In the genomic region with DNA sequence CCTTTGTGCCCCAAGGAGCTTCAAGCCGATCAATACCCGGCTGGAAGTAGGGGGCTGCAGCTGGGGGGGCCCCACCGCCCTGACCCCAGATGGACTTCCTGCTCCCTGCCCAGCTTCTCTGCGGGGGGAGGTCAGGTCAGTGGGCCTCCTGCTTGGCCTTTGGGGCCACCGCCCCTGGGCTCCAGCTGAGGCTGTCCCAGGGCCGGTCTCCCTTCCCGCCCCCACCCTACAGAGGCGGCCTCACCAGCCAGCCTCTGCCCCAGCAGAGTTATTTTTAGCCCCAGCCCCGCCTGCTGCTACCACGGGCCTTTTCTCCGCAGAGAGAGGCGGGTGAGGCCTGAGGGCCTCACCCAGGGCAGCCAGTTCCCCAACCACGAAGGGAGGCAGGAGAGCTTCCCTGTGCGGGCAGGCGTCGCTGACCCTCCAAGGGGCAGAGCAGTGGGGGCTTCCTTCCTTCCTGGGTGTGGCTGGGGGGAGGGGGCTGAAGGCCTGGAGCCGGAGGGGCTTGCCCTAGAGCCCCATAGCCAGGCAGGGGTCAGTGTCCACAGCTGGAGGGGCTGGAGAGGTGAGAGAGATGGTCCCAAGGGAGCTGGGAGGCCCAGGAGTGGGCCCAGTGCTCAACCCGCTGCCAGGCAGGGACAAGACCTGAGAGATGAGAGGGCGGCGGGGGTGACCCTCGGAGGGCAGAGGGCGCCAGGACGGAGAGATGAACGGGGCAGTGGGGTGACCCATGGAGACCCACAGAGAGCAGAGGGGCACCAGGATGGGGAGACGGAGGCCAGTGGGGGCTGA, we compare ENCODE assay signal across 1 cellular context.
A peak's percentile ranks its signal among the peaks of the same experiment; 100 is the strongest.
TF ChIP-seq lines count a peak whose summit lies in the region.

No MANE protein-coding gene starts in this region.

TF ChIP-seq in HEK293, 187 proteins besides CTCF, POLR2A, EP300 and RAD21 (continued from another document):
- TF ChIP-seq, protein P1, sequence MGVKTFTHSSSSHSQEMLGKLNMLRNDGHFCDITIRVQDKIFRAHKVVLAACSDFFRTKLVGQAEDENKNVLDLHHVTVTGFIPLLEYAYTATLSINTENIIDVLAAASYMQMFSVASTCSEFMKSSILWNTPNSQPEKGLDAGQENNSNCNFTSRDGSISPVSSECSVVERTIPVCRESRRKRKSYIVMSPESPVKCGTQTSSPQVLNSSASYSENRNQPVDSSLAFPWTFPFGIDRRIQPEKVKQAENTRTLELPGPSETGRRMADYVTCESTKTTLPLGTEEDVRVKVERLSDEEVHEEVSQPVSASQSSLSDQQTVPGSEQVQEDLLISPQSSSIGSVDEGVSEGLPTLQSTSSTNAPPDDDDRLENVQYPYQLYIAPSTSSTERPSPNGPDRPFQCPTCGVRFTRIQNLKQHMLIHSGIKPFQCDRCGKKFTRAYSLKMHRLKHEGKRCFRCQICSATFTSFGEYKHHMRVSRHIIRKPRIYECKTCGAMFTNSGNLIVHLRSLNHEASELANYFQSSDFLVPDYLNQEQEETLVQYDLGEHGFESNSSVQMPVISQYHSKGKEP (tag by site-specific recombination; IDR thresholded peaks at IDR 0.05): no peak
- TF ChIP-seq ZFP41 (tag by site-specific recombination; IDR thresholded peaks at IDR 0.05; ENCODE audit: borderline replicate concordance) (no peak), ZNF341 (tag by site-specific recombination; IDR thresholded peaks at IDR 0.05; ENCODE audit: low read depth) (peak; percentile 48; the same call in 1 of the 2 replicates), ZNF121 (tag by site-specific recombination; IDR thresholded peaks at IDR 0.05) (no peak), ZNF354C (tag by site-specific recombination; IDR thresholded peaks at IDR 0.05; ENCODE audit: borderline replicate concordance, low read depth) (no peak), HOXC10 (CRISPR knock-in tag; IDR thresholded peaks at IDR 0.05) (no peak), KLF9 (tag by site-specific recombination; IDR thresholded peaks at IDR 0.05; ENCODE audit: low read depth) (no peak), ZFHX2 (tag by site-specific recombination; conservative IDR thresholded peaks at IDR 0.05) (peak; percentile 70), ZNF157 (tag by site-specific recombination; IDR thresholded peaks at IDR 0.05) (no peak), ZNF670 (tag by site-specific recombination; IDR thresholded peaks at IDR 0.05; ENCODE audit: low read depth) (no peak), ZNF624 (tag by site-specific recombination; IDR thresholded peaks at IDR 0.05) (no peak), ZNF248 (tag by site-specific recombination; IDR thresholded peaks at IDR 0.05) (no peak), ZNF19 (tag by site-specific recombination; IDR thresholded peaks at IDR 0.05; ENCODE audit: low read depth) (no peak), TCF7L2 (IDR thresholded peaks at IDR 0.05; ENCODE audit: borderline replicate concordance, low read depth, low read length) (no peak), ZNF169 (tag by site-specific recombination; IDR thresholded peaks at IDR 0.05) (no peak), ZNF501 (tag by site-specific recombination; IDR thresholded peaks at IDR 0.05) (no peak), ZIC2 (tag by site-specific recombination; IDR thresholded peaks at IDR 0.05) (peak; percentile 48; the same call in 1 of the 2 replicates), ZNF416 (tag by site-specific recombination; IDR thresholded peaks at IDR 0.05) (no peak), ZBTB7A (tag by site-specific recombination; IDR thresholded peaks at IDR 0.05; ENCODE audit: low read depth) (0 out of 2 replicates have a peak, but pooled peaks have one; percentile 21), SP7 (tag by site-specific recombination; IDR thresholded peaks at IDR 0.05) (0 out of 2 replicates have a peak, but pooled peaks have one; percentile 36), ZBTB21 (tag by site-specific recombination; IDR thresholded peaks at IDR 0.05) (no peak), ZNF324 (tag by site-specific recombination; IDR thresholded peaks at IDR 0.05) (no peak), GLIS1 (tag by site-specific recombination; IDR thresholded peaks at IDR 0.05) (peak; percentile 76), ZNF175 (tag by site-specific recombination; IDR thresholded peaks at IDR 0.05) (no peak), SP2 (tag by site-specific recombination; IDR thresholded peaks at IDR 0.05) (peak; percentile 37), ZNF221 (tag by site-specific recombination; IDR thresholded peaks at IDR 0.05; ENCODE audit: borderline replicate concordance) (no peak), KLF1 (tag by site-specific recombination; IDR thresholded peaks at IDR 0.05) (peak; percentile 63; the same call in 1 of the 2 replicates), PRDM1 (tag by site-specific recombination; IDR thresholded peaks at IDR 0.05) (no peak), ZNF350 (tag by site-specific recombination; IDR thresholded peaks at IDR 0.05) (no peak), SCRT2 (tag by site-specific recombination; IDR thresholded peaks at IDR 0.05) (no peak), BCL11B (tag by site-specific recombination; IDR thresholded peaks at IDR 0.05; ENCODE audit: low read depth) (no peak), EGR2 (tag by site-specific recombination; IDR thresholded peaks at IDR 0.05; ENCODE audit: low read depth) (peak; percentile 68), ZNF837 (tag by site-specific recombination; IDR thresholded peaks at IDR 0.05) (no peak)
- TF ChIP-seq, protein P2, sequence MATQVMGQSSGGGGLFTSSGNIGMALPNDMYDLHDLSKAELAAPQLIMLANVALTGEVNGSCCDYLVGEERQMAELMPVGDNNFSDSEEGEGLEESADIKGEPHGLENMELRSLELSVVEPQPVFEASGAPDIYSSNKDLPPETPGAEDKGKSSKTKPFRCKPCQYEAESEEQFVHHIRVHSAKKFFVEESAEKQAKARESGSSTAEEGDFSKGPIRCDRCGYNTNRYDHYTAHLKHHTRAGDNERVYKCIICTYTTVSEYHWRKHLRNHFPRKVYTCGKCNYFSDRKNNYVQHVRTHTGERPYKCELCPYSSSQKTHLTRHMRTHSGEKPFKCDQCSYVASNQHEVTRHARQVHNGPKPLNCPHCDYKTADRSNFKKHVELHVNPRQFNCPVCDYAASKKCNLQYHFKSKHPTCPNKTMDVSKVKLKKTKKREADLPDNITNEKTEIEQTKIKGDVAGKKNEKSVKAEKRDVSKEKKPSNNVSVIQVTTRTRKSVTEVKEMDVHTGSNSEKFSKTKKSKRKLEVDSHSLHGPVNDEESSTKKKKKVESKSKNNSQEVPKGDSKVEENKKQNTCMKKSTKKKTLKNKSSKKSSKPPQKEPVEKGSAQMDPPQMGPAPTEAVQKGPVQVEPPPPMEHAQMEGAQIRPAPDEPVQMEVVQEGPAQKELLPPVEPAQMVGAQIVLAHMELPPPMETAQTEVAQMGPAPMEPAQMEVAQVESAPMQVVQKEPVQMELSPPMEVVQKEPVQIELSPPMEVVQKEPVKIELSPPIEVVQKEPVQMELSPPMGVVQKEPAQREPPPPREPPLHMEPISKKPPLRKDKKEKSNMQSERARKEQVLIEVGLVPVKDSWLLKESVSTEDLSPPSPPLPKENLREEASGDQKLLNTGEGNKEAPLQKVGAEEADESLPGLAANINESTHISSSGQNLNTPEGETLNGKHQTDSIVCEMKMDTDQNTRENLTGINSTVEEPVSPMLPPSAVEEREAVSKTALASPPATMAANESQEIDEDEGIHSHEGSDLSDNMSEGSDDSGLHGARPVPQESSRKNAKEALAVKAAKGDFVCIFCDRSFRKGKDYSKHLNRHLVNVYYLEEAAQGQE (tag by site-specific recombination; IDR thresholded peaks at IDR 0.05): no peak
- TF ChIP-seq, protein P3, sequence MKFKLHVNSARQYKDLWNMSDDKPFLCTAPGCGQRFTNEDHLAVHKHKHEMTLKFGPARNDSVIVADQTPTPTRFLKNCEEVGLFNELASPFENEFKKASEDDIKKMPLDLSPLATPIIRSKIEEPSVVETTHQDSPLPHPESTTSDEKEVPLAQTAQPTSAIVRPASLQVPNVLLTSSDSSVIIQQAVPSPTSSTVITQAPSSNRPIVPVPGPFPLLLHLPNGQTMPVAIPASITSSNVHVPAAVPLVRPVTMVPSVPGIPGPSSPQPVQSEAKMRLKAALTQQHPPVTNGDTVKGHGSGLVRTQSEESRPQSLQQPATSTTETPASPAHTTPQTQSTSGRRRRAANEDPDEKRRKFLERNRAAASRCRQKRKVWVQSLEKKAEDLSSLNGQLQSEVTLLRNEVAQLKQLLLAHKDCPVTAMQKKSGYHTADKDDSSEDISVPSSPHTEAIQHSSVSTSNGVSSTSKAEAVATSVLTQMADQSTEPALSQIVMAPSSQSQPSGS (tag by site-specific recombination; IDR thresholded peaks at IDR 0.05; ENCODE audit: low read depth): no peak
- TF ChIP-seq, protein P4, sequence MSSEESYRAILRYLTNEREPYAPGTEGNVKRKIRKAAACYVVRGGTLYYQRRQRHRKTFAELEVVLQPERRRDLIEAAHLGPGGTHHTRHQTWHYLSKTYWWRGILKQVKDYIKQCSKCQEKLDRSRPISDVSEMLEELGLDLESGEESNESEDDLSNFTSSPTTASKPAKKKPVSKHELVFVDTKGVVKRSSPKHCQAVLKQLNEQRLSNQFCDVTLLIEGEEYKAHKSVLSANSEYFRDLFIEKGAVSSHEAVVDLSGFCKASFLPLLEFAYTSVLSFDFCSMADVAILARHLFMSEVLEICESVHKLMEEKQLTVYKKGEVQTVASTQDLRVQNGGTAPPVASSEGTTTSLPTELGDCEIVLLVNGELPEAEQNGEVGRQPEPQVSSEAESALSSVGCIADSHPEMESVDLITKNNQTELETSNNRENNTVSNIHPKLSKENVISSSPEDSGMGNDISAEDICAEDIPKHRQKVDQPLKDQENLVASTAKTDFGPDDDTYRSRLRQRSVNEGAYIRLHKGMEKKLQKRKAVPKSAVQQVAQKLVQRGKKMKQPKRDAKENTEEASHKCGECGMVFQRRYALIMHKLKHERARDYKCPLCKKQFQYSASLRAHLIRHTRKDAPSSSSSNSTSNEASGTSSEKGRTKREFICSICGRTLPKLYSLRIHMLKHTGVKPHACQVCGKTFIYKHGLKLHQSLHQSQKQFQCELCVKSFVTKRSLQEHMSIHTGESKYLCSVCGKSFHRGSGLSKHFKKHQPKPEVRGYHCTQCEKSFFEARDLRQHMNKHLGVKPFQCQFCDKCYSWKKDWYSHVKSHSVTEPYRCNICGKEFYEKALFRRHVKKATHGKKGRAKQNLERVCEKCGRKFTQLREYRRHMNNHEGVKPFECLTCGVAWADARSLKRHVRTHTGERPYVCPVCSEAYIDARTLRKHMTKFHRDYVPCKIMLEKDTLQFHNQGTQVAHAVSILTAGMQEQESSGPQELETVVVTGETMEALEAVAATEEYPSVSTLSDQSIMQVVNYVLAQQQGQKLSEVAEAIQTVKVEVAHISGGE (tag by site-specific recombination; conservative IDR thresholded peaks at IDR 0.05; ENCODE audit: low read depth): no peak
